1 cellular context compared by ENCODE assay signal in genomic region chr3:31008986-31009385, GRCh38.
TF ChIP-seq lines count a peak whose summit lies in the region.

No MANE protein-coding gene starts in this region.

TF ChIP-seq in GM23338, 12 proteins besides CTCF, POLR2A, EP300 and RAD21:
- TF ChIP-seq, protein P1, sequence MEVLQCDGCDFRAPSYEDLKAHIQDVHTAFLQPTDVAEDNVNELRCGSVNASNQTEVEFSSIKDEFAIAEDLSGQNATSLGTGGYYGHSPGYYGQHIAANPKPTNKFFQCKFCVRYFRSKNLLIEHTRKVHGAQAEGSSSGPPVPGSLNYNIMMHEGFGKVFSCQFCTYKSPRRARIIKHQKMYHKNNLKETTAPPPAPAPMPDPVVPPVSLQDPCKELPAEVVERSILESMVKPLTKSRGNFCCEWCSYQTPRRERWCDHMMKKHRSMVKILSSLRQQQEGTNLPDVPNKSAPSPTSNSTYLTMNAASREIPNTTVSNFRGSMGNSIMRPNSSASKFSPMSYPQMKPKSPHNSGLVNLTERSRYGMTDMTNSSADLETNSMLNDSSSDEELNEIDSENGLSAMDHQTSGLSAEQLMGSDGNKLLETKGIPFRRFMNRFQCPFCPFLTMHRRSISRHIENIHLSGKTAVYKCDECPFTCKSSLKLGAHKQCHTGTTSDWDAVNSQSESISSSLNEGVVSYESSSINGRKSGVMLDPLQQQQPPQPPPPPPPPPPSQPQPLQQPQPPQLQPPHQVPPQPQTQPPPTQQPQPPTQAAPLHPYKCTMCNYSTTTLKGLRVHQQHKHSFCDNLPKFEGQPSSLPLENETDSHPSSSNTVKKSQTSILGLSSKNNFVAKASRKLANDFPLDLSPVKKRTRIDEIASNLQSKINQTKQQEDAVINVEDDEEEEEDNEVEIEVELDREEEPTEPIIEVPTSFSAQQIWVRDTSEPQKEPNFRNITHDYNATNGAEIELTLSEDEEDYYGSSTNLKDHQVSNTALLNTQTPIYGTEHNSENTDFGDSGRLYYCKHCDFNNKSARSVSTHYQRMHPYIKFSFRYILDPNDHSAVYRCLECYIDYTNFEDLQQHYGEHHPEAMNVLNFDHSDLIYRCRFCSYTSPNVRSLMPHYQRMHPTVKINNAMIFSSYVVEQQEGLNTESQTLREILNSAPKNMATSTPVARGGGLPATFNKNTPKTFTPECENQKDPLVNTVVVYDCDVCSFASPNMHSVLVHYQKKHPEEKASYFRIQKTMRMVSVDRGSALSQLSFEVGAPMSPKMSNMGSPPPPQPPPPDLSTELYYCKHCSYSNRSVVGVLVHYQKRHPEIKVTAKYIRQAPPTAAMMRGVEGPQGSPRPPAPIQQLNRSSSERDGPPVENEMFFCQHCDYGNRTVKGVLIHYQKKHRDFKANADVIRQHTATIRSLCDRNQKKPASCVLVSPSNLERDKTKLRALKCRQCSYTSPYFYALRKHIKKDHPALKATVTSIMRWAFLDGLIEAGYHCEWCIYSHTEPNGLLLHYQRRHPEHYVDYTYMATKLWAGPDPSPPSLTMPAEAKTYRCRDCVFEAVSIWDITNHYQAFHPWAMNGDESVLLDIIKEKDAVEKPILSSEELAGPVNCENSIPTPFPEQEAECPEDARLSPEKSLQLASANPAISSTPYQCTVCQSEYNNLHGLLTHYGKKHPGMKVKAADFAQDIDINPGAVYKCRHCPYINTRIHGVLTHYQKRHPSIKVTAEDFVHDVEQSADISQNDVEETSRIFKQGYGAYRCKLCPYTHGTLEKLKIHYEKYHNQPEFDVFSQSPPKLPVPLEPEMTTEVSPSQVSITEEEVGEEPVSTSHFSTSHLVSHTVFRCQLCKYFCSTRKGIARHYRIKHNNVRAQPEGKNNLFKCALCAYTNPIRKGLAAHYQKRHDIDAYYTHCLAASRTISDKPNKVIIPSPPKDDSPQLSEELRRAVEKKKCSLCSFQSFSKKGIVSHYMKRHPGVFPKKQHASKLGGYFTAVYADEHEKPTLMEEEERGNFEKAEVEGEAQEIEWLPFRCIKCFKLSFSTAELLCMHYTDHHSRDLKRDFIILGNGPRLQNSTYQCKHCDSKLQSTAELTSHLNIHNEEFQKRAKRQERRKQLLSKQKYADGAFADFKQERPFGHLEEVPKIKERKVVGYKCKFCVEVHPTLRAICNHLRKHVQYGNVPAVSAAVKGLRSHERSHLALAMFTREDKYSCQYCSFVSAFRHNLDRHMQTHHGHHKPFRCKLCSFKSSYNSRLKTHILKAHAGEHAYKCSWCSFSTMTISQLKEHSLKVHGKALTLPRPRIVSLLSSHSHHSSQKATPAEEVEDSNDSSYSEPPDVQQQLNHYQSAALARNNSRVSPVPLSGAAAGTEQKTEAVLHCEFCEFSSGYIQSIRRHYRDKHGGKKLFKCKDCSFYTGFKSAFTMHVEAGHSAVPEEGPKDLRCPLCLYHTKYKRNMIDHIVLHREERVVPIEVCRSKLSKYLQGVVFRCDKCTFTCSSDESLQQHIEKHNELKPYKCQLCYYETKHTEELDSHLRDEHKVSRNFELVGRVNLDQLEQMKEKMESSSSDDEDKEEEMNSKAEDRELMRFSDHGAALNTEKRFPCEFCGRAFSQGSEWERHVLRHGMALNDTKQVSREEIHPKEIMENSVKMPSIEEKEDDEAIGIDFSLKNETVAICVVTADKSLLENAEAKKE (CRISPR knock-in tag; IDR thresholded peaks at IDR 0.05) = no peak
- TF ChIP-seq NANOG (IDR thresholded peaks at IDR 0.05; ENCODE audit: borderline replicate concordance) (no peak), REST (IDR thresholded peaks at IDR 0.05; ENCODE audit: unreplicated experiment) (no peak), CREB1 (CRISPR knock-in tag; IDR thresholded peaks at IDR 0.05; ENCODE audit: low read depth) (no peak), ZNF114 (CRISPR knock-in tag; IDR thresholded peaks at IDR 0.05) (no peak), JUNB (IDR thresholded peaks at IDR 0.05; ENCODE audit: unreplicated experiment) (no peak), ZNF331 (CRISPR knock-in tag; IDR thresholded peaks at IDR 0.05; ENCODE audit: low read depth) (no peak)
